In the genomic region with DNA sequence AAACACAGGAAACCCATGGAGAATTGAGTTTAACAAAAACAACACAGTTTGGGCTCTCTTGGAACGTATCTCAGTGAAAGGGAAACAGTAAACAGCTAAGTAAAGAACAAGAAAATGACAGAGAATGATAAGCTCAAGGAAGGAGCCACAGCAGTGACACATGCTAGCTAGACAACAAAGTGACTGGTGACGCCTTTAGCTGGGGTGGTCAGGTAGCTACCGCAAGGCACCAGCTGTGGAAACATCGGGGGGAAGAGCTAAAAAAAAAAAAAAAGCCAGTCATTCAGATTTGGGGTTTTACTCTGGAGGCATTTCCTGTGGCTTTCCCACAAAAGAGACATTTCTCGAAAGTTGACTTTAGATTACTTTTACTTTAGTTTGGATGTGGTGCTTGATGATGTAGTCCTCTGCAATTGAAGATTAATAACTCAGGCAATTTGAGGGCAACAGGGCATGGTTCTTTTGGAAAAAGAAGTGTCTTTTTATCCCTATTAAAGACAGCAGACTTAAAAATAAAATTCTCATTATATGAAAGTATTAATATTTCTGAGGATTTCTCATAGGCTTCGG, we compare ENCODE assay signal across 9 cellular contexts. TPM values are rescaled to one million over a fixed set of nuclear protein-coding genes. Genes with fewer than 3 reads are reported as not detected.
DNase-seq lines count a peak whose midpoint lies in the region; ATAC-seq, FAIRE-seq and TF ChIP-seq lines count a peak whose summit lies in the region.
"Had no signal": no experiment of that assay in that cellular context is flagged by ENCODE, and none has a peak within 500 bp of the region (broad histone marks: within the 10 kb centered on the region; RNA-seq: fewer than 3 reads in every experiment).

No MANE protein-coding gene starts in this region.

- TF ChIP-seq POLR2A in HepG2 (IDR thresholded peaks at IDR 0.05; ENCODE audit: insufficient read depth in 1 of 2, low read depth in 2 of 2, low read length in 2 of 2) (no peak), right lobe of liver (IDR thresholded peaks at IDR 0.05) (no peak)

- no peak overlapping the region for H3K4me2 ChIP-seq in HepG2 (ENCODE audit: low read depth, low read length)

- WGBS in HepG2 (ENCODE audit: low lambda C conversion rate), result 31% methylated on average over 6 of the region's 6 CpGs
- 30% methylated on average over 6 of the region's 6 CpGs for WGBS in right lobe of liver (ENCODE audit: insufficient coverage, low coverage, low lambda C conversion rate, missing lambda C conversion rate)
- 53 to 68% methylated on average over 6 of the region's 6 CpGs for WGBS in heart right ventricle, 2 donors

- peaks cover 6 to 23% (median 20%) of the 10 kb centered on the region in 3 donors for H3K27me3 Mint-ChIP-seq in immature natural killer cell (ENCODE audit: low read depth in 3 of 3)

- H3K27ac ChIP-seq in HepG2 (ENCODE audit: extremely low read length, insufficient read depth, low read length) (no peak overlapping the region), right lobe of liver (no peak overlapping the region), heart right ventricle (no peak overlapping the region)
- H3K27ac ChIP-seq: upper lobe of right lung had no signal

- H3K4me3 ChIP-seq in HepG2 (replicated peaks in 1 of 3; ENCODE audit: insufficient read depth in 1 of 3, low read depth in 2 of 3, low read length in 3 of 3) (no peak overlapping the region), right lobe of liver (no peak overlapping the region), heart right ventricle (no peak overlapping the region)
- H3K4me3 ChIP-seq: upper lobe of right lung had no signal

- peaks cover 1 to 57% of the 10 kb centered on the region in 2 experiments; a peak in 3 of 5 replicates for H3K27me3 ChIP-seq in HepG2 (ENCODE audit: control insufficient read depth in 1 of 2, insufficient read depth in 2 of 2, low read length in 2 of 2)
- peaks cover 0 to 4% of the 10 kb centered on the region in 2 donors for H3K27me3 ChIP-seq in right lobe of liver
- H3K27me3 ChIP-seq in heart right ventricle, result peaks cover 0 to 46% (median 32%) of the 10 kb centered on the region in 7 donors
- H3K27me3 ChIP-seq: upper lobe of right lung had no signal

- DNase-seq in HepG2 (ENCODE audit: low spot score), result no peak
- no peak for DNase-seq in right lobe of liver
- peak; percentile 30 for DNase-seq in activated CD8-positive, alpha-beta memory T cell treated with anti-CD3 and anti-CD28 coated beads, Interleukin-2, amount 50 U/mL, for 1 hour (ENCODE audit: extremely low read depth)
- peak; percentile 68 to 76 (median 74) for DNase-seq in immature natural killer cell
- no peak for DNase-seq in heart right ventricle
- no peak for DNase-seq in cortex of kidney (lab: John Stamatoyannopoulos, UW)
- DNase-seq in dedifferentiated amniotic fluid mesenchymal stem cell (ENCODE audit: extremely low spot score), result no peak
- DNase-seq in left cardiac atrium, result no peak

- ATAC-seq in HepG2 (no peak), right lobe of liver (no peak), heart right ventricle (no peak), left cardiac atrium (no peak)
- ATAC-seq: upper lobe of right lung had no signal

- intact Hi-C loops in HepG2 (cut with micrococcal nuclease; ENCODE audit: unreplicated experiment), result no loop called here
- intact Hi-C loops in right lobe of liver (cut with DNase I), result no loop called here
- intact Hi-C loops in heart right ventricle (cut with DNase I), result no loop called here
- intact Hi-C loops in left cardiac atrium (cut with DNase I), result no loop called here

- no peaks in the 10 kb centered on the region for H4K20me1 ChIP-seq in HepG2 (ENCODE audit: insufficient read depth, low read length)

- peak overlapping the region; percentile 68 to 93 (median 81) for H3K27ac Mint-ChIP-seq in immature natural killer cell

- TF ChIP-seq EP300 in HepG2 (IDR thresholded peaks at IDR 0.05; ENCODE audit: low read depth in 2 of 2, low read length in 2 of 2), result no peak
- no peak for TF ChIP-seq EP300 in HepG2 (CRISPR knock-in tag; IDR thresholded peaks at IDR 0.05; ENCODE audit: borderline replicate concordance)

- H3K9me3 ChIP-seq in HepG2 (ENCODE audit: low read length) (no peaks in the 10 kb centered on the region), right lobe of liver (no peaks in the 10 kb centered on the region), heart right ventricle (no peaks in the 10 kb centered on the region)

- peaks cover 79 to 88% of the 10 kb centered on the region in 2 donors for H3K4me1 Mint-ChIP-seq in immature natural killer cell

- in situ Hi-C loops in HepG2 (cut with HindIII; ENCODE audit: extremely low pct_ligation_motif_present, low pct_unique_long_range_greater_than_20kb), result no loop called here

- H3K4me1 ChIP-seq in HepG2 (ENCODE audit: insufficient read depth, low read length) (peaks cover 14% of the 10 kb centered on the region), right lobe of liver (no peaks in the 10 kb centered on the region), heart right ventricle (peaks cover 0 to 52% (median 9%) of the 10 kb centered on the region in 9 donors)

- no peaks in the 10 kb centered on the region for H3K36me3 Mint-ChIP-seq in immature natural killer cell

- no peak for FAIRE-seq in HepG2 (lab: Jason Lieb, UNC)

- H3K4me3 Mint-ChIP-seq in immature natural killer cell, result peak overlapping the region; percentile 55 to 76 (median 68)

- no peaks in the 10 kb centered on the region for H3K36me3 ChIP-seq in HepG2 (replicated peaks in 1 of 2; ENCODE audit: control insufficient read depth in 1 of 2, insufficient read depth in 2 of 2, low read length in 2 of 2)
- H3K36me3 ChIP-seq in right lobe of liver, result no peaks in the 10 kb centered on the region
- H3K36me3 ChIP-seq in heart right ventricle, result no peaks in the 10 kb centered on the region
- H3K36me3 ChIP-seq: upper lobe of right lung had no signal

- TF ChIP-seq CTCF in HepG2 (CRISPR knock-in tag; IDR thresholded peaks at IDR 0.05) (no peak), right lobe of liver (IDR thresholded peaks at IDR 0.05) (no peak), heart right ventricle (IDR thresholded peaks at IDR 0.05) (no peak)

- no peaks in the 10 kb centered on the region for H3K9me3 Mint-ChIP-seq in immature natural killer cell

- no TSS peak for BruUV-seq in HepG2 (replicated peaks; lab: Mats Ljungman, UMichigan)

- TF ChIP-seq RAD21 in HepG2 (CRISPR knock-in tag; IDR thresholded peaks at IDR 0.05), result no peak

- POLR2A ChIA-PET in HepG2 (lab: Yijun Ruan, JAX), result no interaction called here

- H3K79me2 ChIP-seq in HepG2 (ENCODE audit: insufficient read depth, low read length), result no peaks in the 10 kb centered on the region

- CTCF ChIA-PET in HepG2 (lab: Yijun Ruan, JAX; ENCODE audit: low intra/inter-chr PET ratio, low total read pairs), result no interaction called here

- H2AFZ ChIP-seq in HepG2 (ENCODE audit: low read length), result no peak overlapping the region

- H3K9ac ChIP-seq in HepG2 (ENCODE audit: insufficient read depth, low read depth, low read length), result no peak overlapping the region

TF ChIP-seq in HepG2, 621 proteins besides CTCF, POLR2A, EP300 and RAD21 (continues in another document):
- TF ChIP-seq SOX13 (IDR thresholded peaks at IDR 0.05), result no peak
- 0 out of 4 replicates have a peak, but pooled peaks of 1 of the 2 experiments have one; percentile 21 for TF ChIP-seq SOX13 (CRISPR knock-in tag; conservative IDR thresholded peaks at IDR 0.05 in 1 of 2, IDR thresholded peaks at IDR 0.05 in 1 of 2)
- no peak for TF ChIP-seq ZNF878 (CRISPR knock-in tag; IDR thresholded peaks at IDR 0.05)
- no peak for TF ChIP-seq FOXP1 (IDR thresholded peaks at IDR 0.05)
- 0 out of 2 replicates have a peak, but pooled peaks have one; percentile 44 for TF ChIP-seq FOXP1 (CRISPR knock-in tag; IDR thresholded peaks at IDR 0.05)
- no peak for TF ChIP-seq ZC3H13 (CRISPR knock-in tag; IDR thresholded peaks at IDR 0.05)
- no peak for TF ChIP-seq ZFP36L2 (CRISPR knock-in tag; IDR thresholded peaks at IDR 0.05)
- no peak for TF ChIP-seq MIXL1 (CRISPR knock-in tag; IDR thresholded peaks at IDR 0.05)
- TF ChIP-seq ZNF746 (CRISPR knock-in tag; IDR thresholded peaks at IDR 0.05), result no peak

RNA-seq across cellular contexts. Expression of a gene that starts 2.1 kb away (rescaled TPM):
- total RNA-seq in HepG2 (2016; rRNA removed; fragmentation: Illumina TruSeq; extraction: Trizol) (not detected in 2 replicates), right lobe of liver (under 1 TPM in 3 of 6 experiments, not detected in 3; 0.06 to 0.53 (median 0.12) TPM), heart right ventricle (1 to 10 TPM in 1 of 10 donors, under 1 TPM in 4, not detected in 5; 0.12 to 1.0 (median 0.30) TPM), left cardiac atrium (under 1 TPM in 1 of 2 donors, not detected in 1; 0.47 TPM)
- total RNA-seq in HepG2 (2016; cell fraction: cytosol; rRNA removed; fragmentation: Illumina TruSeq; extraction: Trizol; ENCODE audit: low read depth), result not detected in 2 replicates
- not detected in 2 replicates for total RNA-seq in HepG2 (2016; cell fraction: insoluble cytoplasmic fraction; rRNA removed; fragmentation: Illumina TruSeq; extraction: Trizol)
- total RNA-seq in HepG2 (2016; cell fraction: membrane; rRNA removed; fragmentation: Illumina TruSeq; extraction: Trizol), result not detected in 2 replicates
- not detected in 2 replicates for total RNA-seq in HepG2 (2016; cell fraction: nucleus; rRNA removed; fragmentation: Illumina TruSeq; extraction: Trizol)
- polyA plus RNA-seq in HepG2 (2011; rRNA removed) (not detected in 2 replicates), immature natural killer cell (under 1 TPM in 1 of 3 donors, not detected in 2; 0.28 TPM), heart right ventricle (under 1 TPM; 0.06 to 0.07 TPM)
- polyA plus RNA-seq in HepG2 (2011; cell fraction: cytosol; rRNA removed), result 0.01 and 0.03 TPM in 2 replicates
- 0.03 and 0.08 TPM in 2 replicates for polyA plus RNA-seq in HepG2 (2011; cell fraction: nucleus; rRNA removed)
- polyA plus RNA-seq in HepG2 (2012), result 0.08 and 0.11 TPM in 2 replicates
- polyA plus RNA-seq in HepG2 (2016; cell fraction: cytosol; fragmentation: Illumina TruSeq; extraction: Trizol; ENCODE audit: low read depth), result not detected in 2 replicates
- not detected in 2 replicates for polyA plus RNA-seq in HepG2 (2016; cell fraction: insoluble cytoplasmic fraction; fragmentation: Illumina TruSeq; extraction: Trizol; ENCODE audit: low read depth)
- polyA plus RNA-seq in HepG2 (2016; cell fraction: membrane; fragmentation: Illumina TruSeq; extraction: Trizol; ENCODE audit: low read depth), result not detected in 2 replicates
- 0.27 TPM in 1 of 2 replicates, not detected in the other for polyA plus RNA-seq in HepG2 (2016; cell fraction: nucleus; fragmentation: Illumina TruSeq; extraction: Trizol; ENCODE audit: insufficient read depth, low read depth)
- polyA minus RNA-seq in HepG2 (2011; rRNA and poly(A)+ RNA removed; ENCODE audit: low replicate concordance), result 0.04 and 0.80 TPM in 2 replicates
- not detected in 2 replicates for polyA minus RNA-seq in HepG2 (2011; cell fraction: cytosol; rRNA and poly(A)+ RNA removed)
- polyA minus RNA-seq in HepG2 (2011; cell fraction: nucleus; rRNA and poly(A)+ RNA removed), result not detected in 2 replicates

Comparison
In these comparisons a context has a peak if more than half of its experiments do, and no peak if none do; other contexts are left out.
1. DNase-seq: peak in activated CD8-positive, alpha-beta memory T cell treated with anti-CD3 and anti-CD28 coated beads, Interleukin-2, amount 50 U/mL, for 1 hour (single experiment) and immature natural killer cell (3 of 3); none in HepG2 (single experiment), right lobe of liver (0 of 3), heart right ventricle (0 of 2), cortex of kidney (single experiment), dedifferentiated amniotic fluid mesenchymal stem cell (single experiment) and left cardiac atrium (single experiment).